16 cellular contexts compared by ENCODE assay signal in the genomic region with DNA sequence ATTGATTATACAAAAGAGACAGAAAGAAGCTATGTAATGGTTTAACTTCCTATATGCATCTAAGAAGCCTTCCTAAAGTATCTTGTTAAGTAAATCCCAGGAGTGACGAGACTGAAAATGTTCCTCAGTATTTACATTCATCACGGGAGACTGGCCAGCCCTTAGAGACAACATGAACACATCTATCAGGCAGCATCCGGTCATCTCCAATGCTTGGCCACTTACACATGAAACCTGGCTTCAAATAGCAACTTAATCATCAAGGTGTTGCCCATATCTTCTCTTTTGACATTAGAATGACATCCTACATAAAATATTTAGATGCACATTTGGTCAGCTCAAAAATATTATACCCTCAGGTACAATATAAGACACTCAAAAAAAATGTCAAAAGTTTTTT. TPM values are rescaled to one million over a fixed set of nuclear protein-coding genes. Genes with fewer than 3 reads are reported as not detected.
DNase-seq lines count a peak whose midpoint lies in the region; ATAC-seq, FAIRE-seq and TF ChIP-seq lines count a peak whose summit lies in the region.
"Had no signal": no experiment of that assay in that cellular context is flagged by ENCODE, and none has a peak within 500 bp of the region (broad histone marks: within the 10 kb centered on the region; RNA-seq: fewer than 3 reads in every experiment).

No MANE protein-coding gene starts in this region.

- no peaks in the 10 kb centered on the region for H3K4me1 ChIP-seq in astrocyte (ENCODE audit: insufficient read depth, low read length)
- H3K4me1 ChIP-seq: Caco-2 had no signal

- no peak overlapping the region for H3K9ac ChIP-seq in astrocyte (ENCODE audit: low read length)
- H3K9ac ChIP-seq: BLaER1 had no signal

- no peaks in the 10 kb centered on the region for H3K79me2 ChIP-seq in astrocyte (ENCODE audit: insufficient read depth, low read length)

- H3K9me3 Mint-ChIP-seq in astrocyte (ENCODE audit: unreplicated experiment), result no peaks in the 10 kb centered on the region
- no peaks in the 10 kb centered on the region for H3K9me3 Mint-ChIP-seq in osteocyte (ENCODE audit: unreplicated experiment)
- H3K9me3 Mint-ChIP-seq: CD8-positive, alpha-beta memory T cell; H9 had no signal

- H3K27ac Mint-ChIP-seq in astrocyte (ENCODE audit: unreplicated experiment), result no peak overlapping the region
- peak overlapping the region; percentile 11 for H3K27ac Mint-ChIP-seq in osteocyte (ENCODE audit: unreplicated experiment)
- H3K27ac Mint-ChIP-seq: CD8-positive, alpha-beta memory T cell; H9 had no signal

- no peak overlapping the region for H2AFZ ChIP-seq in astrocyte (ENCODE audit: low read depth, low read length)

- H3K4me1 Mint-ChIP-seq in astrocyte (ENCODE audit: low read depth, unreplicated experiment) (no peaks in the 10 kb centered on the region), osteocyte (ENCODE audit: unreplicated experiment) (peaks cover 51% of the 10 kb centered on the region)

- DNase-seq in GM19239 (ENCODE audit: insufficient read length, low spot score), result no peak
- DNase-seq in LNCaP clone FGC (ENCODE audit: low read depth), result peak; percentile 97
- no peak for DNase-seq in astrocyte (ENCODE audit: low read depth)
- no peak for DNase-seq in osteocyte (ENCODE audit: extremely low spot score, unreplicated experiment)
- no peak for DNase-seq in AML-193 (lab: John Stamatoyannopoulos, UW)
- DNase-seq in NCI-H1048 (lab: John Stamatoyannopoulos, UW), result no peak
- DNase-seq: Caco-2; CD8-positive, alpha-beta memory T cell; DND-41; GDM1; GOT3; H9; IMR-90 had no signal

- no peaks in the 10 kb centered on the region for H3K9me3 ChIP-seq in astrocyte (ENCODE audit: insufficient read depth, low read depth, low read length)
- H3K9me3 ChIP-seq: BLaER1, Caco-2 had no signal

- H3K27me3 ChIP-seq in astrocyte (ENCODE audit: insufficient read depth, low read length), result no peaks in the 10 kb centered on the region
- H3K27me3 ChIP-seq: BLaER1 had no signal

- no peak for ATAC-seq in GM21526 (IDR thresholded peaks at IDR 0.05; ENCODE audit: low FRiP score, unreplicated experiment)

- peaks cover 19% of the 10 kb centered on the region for H4K20me1 ChIP-seq in astrocyte (ENCODE audit: insufficient read depth, low read length)

- H3K4me2 ChIP-seq in astrocyte (ENCODE audit: low read length), result no peak overlapping the region
- H3K4me2 ChIP-seq: BLaER1 had no signal

- H3K4me3 Mint-ChIP-seq in astrocyte (ENCODE audit: unreplicated experiment) (no peak overlapping the region), osteocyte (ENCODE audit: unreplicated experiment) (no peak overlapping the region)
- H3K4me3 Mint-ChIP-seq: CD8-positive, alpha-beta memory T cell; H9 had no signal

- no peak for TF ChIP-seq CTCF in LNCaP clone FGC (IDR thresholded peaks at IDR 0.05; ENCODE audit: control insufficient read depth, extremely low read depth, insufficient read depth)
- TF ChIP-seq CTCF in astrocyte (IDR thresholded peaks at IDR 0.05; ENCODE audit: insufficient read depth, low read depth, low read length), result no peak
- TF ChIP-seq CTCF in osteocyte (IDR thresholded peaks at IDR 0.05), result no peak

- no peaks in the 10 kb centered on the region for H3K36me3 ChIP-seq in astrocyte (ENCODE audit: insufficient read depth, low read length)

- peaks cover 3% of the 10 kb centered on the region for H3K36me3 Mint-ChIP-seq in astrocyte (ENCODE audit: low read depth, unreplicated experiment)
- H3K36me3 Mint-ChIP-seq in osteocyte (ENCODE audit: unreplicated experiment), result peaks cover 46% of the 10 kb centered on the region

- H3K27ac ChIP-seq in astrocyte (ENCODE audit: low read depth, low read length), result no peak overlapping the region
- H3K27ac ChIP-seq: BLaER1 had no signal

- no peaks in the 10 kb centered on the region for H3K27me3 Mint-ChIP-seq in astrocyte (ENCODE audit: low read depth, unreplicated experiment)
- no peaks in the 10 kb centered on the region for H3K27me3 Mint-ChIP-seq in osteocyte (ENCODE audit: unreplicated experiment)

- H3K4me3 ChIP-seq in LNCaP clone FGC (ENCODE audit: low read depth, low read length), result peak overlapping the region; percentile 46
- no peak overlapping the region for H3K4me3 ChIP-seq in astrocyte (ENCODE audit: insufficient read depth, low read depth, low read length)
- H3K4me3 ChIP-seq: BLaER1 had no signal

- FAIRE-seq in GM19239 (lab: Jason Lieb, UNC), result peak; percentile 72
- FAIRE-seq in astrocyte (lab: Jason Lieb, UNC), result peak; percentile 26
- FAIRE-seq: GM12892 had no signal

RNA-seq across cellular contexts. Expression of a gene that starts 33.8 kb away (rescaled TPM):
- total RNA-seq in astrocyte (20.1 and 22.3 TPM in 2 replicates), osteocyte (184 and 187 TPM in 2 replicates)
